ENCODE assay signal across 1 cellular context in genomic region chr17:67569873-67570272, GRCh38.
TF ChIP-seq lines count a peak whose summit lies in the region.

No MANE protein-coding gene starts in this region.

TF ChIP-seq in GM12878, 131 proteins besides CTCF, POLR2A, EP300 and RAD21 (continued from another document):
- TF ChIP-seq MTA2 (IDR thresholded peaks at IDR 0.05; ENCODE audit: low read depth) (peak; percentile 70; the same call in 1 of the 2 replicates), ZNF274 (IDR thresholded peaks at IDR 0.05; ENCODE audit: insufficient read depth, insufficient read length) (no peak), NFXL1 (IDR thresholded peaks at IDR 0.05; ENCODE audit: borderline replicate concordance) (no peak), PAX5 (IDR thresholded peaks at IDR 0.05; ENCODE audit: borderline replicate concordance, low read depth, low read length) (peak; percentile 51; the same call in 1 of the 2 replicates), FOXK2 (IDR thresholded peaks at IDR 0.05) (no peak), CBX3 (IDR thresholded peaks at IDR 0.05; ENCODE audit: borderline replicate concordance, low read depth) (no peak), EGR1 (IDR thresholded peaks at IDR 0.05; ENCODE audit: borderline replicate concordance in 1 of 2, low read depth in 2 of 2, low read length in 2 of 2) (no peak), KAT2A (conservative IDR thresholded peaks at IDR 0.05; ENCODE audit: control insufficient read depth, low read depth, low read length) (no peak), CREM (IDR thresholded peaks at IDR 0.05; ENCODE audit: low read depth) (0 out of 2 replicates have a peak, but pooled peaks have one; percentile 13), NBN (IDR thresholded peaks at IDR 0.05) (peak; percentile 74), SPI1 (IDR thresholded peaks at IDR 0.05; ENCODE audit: borderline replicate concordance, insufficient read depth, low read depth, low read length) (peak; percentile 62), TCF12 (IDR thresholded peaks at IDR 0.05; ENCODE audit: low read depth, low read length) (0 out of 2 replicates have a peak, but pooled peaks have one; percentile 25), POU2F2 (IDR thresholded peaks at IDR 0.05; ENCODE audit: borderline replicate concordance, low read depth, low read length) (0 out of 3 replicates have a peak, but pooled peaks have one; percentile 10), USF1 (IDR thresholded peaks at IDR 0.05; ENCODE audit: borderline replicate concordance, extremely low read length, insufficient read depth, low read depth, low read length) (no peak), IKZF2 (IDR thresholded peaks at IDR 0.05) (peak; percentile 94 to 96), IKZF1 (conservative IDR thresholded peaks at IDR 0.05) (peak; percentile 94), SMARCA5 (IDR thresholded peaks at IDR 0.05) (no peak), DPF2 (IDR thresholded peaks at IDR 0.05) (peak; percentile 83), SKIL (IDR thresholded peaks at IDR 0.05; ENCODE audit: low read depth, poor library complexity, severe bottlenecking) (peak; percentile 16), ZBED1 (IDR thresholded peaks at IDR 0.05; ENCODE audit: borderline replicate concordance) (peak; percentile 25; the same call in 1 of the 2 replicates), IRF4 (IDR thresholded peaks at IDR 0.05; ENCODE audit: low read depth, low read length) (peak; percentile 91), NFYA (IDR thresholded peaks at IDR 0.05; ENCODE audit: borderline replicate concordance, low read depth, low read length) (no peak), POLR2AphosphoS2 (IDR thresholded peaks at IDR 0.05; ENCODE audit: low read depth, low read length) (no peak), CBX5 (IDR thresholded peaks at IDR 0.05; ENCODE audit: low read depth) (peak; percentile 61; the same call in 1 of the 2 replicates), TAF1 (IDR thresholded peaks at IDR 0.05; ENCODE audit: borderline replicate concordance, low read depth, low read length) (peak; percentile 49; the same call in 1 of the 2 replicates), SUZ12 (IDR thresholded peaks at IDR 0.05; ENCODE audit: unreplicated experiment) (no peak), BHLHE40 (IDR thresholded peaks at IDR 0.05; ENCODE audit: borderline replicate concordance in 1 of 2, low read depth in 2 of 2, low read length in 1 of 2) (peak in 1 of 2 experiments; percentile 56; a peak in 3 of 4 replicates), PML (IDR thresholded peaks at IDR 0.05; ENCODE audit: low read length) (0 out of 2 replicates have a peak, but pooled peaks have one; percentile 48), RBBP5 (conservative IDR thresholded peaks at IDR 0.05) (no peak), CHD2 (IDR thresholded peaks at IDR 0.05; ENCODE audit: borderline replicate concordance, low read depth, low read length) (no peak; the same call in 1 of the 2 replicates), ATF2 (IDR thresholded peaks at IDR 0.05; ENCODE audit: low read length) (peak; percentile 81)
- TF ChIP-seq, protein P1, sequence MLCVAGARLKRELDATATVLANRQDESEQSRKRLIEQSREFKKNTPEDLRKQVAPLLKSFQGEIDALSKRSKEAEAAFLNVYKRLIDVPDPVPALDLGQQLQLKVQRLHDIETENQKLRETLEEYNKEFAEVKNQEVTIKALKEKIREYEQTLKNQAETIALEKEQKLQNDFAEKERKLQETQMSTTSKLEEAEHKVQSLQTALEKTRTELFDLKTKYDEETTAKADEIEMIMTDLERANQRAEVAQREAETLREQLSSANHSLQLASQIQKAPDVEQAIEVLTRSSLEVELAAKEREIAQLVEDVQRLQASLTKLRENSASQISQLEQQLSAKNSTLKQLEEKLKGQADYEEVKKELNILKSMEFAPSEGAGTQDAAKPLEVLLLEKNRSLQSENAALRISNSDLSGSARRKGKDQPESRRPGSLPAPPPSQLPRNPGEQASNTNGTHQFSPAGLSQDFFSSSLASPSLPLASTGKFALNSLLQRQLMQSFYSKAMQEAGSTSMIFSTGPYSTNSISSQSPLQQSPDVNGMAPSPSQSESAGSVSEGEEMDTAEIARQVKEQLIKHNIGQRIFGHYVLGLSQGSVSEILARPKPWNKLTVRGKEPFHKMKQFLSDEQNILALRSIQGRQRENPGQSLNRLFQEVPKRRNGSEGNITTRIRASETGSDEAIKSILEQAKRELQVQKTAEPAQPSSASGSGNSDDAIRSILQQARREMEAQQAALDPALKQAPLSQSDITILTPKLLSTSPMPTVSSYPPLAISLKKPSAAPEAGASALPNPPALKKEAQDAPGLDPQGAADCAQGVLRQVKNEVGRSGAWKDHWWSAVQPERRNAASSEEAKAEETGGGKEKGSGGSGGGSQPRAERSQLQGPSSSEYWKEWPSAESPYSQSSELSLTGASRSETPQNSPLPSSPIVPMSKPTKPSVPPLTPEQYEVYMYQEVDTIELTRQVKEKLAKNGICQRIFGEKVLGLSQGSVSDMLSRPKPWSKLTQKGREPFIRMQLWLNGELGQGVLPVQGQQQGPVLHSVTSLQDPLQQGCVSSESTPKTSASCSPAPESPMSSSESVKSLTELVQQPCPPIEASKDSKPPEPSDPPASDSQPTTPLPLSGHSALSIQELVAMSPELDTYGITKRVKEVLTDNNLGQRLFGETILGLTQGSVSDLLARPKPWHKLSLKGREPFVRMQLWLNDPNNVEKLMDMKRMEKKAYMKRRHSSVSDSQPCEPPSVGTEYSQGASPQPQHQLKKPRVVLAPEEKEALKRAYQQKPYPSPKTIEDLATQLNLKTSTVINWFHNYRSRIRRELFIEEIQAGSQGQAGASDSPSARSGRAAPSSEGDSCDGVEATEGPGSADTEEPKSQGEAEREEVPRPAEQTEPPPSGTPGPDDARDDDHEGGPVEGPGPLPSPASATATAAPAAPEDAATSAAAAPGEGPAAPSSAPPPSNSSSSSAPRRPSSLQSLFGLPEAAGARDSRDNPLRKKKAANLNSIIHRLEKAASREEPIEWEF (IDR thresholded peaks at IDR 0.05; ENCODE audit: insufficient replicate concordance, low read depth, low read length): peak; percentile 10
- TF ChIP-seq, protein P2, sequence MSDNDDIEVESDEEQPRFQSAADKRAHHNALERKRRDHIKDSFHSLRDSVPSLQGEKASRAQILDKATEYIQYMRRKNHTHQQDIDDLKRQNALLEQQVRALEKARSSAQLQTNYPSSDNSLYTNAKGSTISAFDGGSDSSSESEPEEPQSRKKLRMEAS (IDR thresholded peaks at IDR 0.05; ENCODE audit: low read depth, low read length): no peak
- TF ChIP-seq, protein P3, sequence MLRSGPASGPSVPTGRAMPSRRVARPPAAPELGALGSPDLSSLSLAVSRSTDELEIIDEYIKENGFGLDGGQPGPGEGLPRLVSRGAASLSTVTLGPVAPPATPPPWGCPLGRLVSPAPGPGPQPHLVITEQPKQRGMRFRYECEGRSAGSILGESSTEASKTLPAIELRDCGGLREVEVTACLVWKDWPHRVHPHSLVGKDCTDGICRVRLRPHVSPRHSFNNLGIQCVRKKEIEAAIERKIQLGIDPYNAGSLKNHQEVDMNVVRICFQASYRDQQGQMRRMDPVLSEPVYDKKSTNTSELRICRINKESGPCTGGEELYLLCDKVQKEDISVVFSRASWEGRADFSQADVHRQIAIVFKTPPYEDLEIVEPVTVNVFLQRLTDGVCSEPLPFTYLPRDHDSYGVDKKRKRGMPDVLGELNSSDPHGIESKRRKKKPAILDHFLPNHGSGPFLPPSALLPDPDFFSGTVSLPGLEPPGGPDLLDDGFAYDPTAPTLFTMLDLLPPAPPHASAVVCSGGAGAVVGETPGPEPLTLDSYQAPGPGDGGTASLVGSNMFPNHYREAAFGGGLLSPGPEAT (IDR thresholded peaks at IDR 0.05; ENCODE audit: low read depth): peak; percentile 79
- TF ChIP-seq, protein P4, sequence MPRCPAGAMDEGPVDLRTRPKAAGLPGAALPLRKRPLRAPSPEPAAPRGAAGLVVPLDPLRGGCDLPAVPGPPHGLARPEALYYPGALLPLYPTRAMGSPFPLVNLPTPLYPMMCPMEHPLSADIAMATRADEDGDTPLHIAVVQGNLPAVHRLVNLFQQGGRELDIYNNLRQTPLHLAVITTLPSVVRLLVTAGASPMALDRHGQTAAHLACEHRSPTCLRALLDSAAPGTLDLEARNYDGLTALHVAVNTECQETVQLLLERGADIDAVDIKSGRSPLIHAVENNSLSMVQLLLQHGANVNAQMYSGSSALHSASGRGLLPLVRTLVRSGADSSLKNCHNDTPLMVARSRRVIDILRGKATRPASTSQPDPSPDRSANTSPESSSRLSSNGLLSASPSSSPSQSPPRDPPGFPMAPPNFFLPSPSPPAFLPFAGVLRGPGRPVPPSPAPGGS (IDR thresholded peaks at IDR 0.05; ENCODE audit: borderline replicate concordance, insufficient read depth, low read depth, low read length, poor library complexity, severe bottlenecking): peak; percentile 74
TF ChIP-seq in GM12878: peak in this region for 42.
